10 cellular contexts compared by ENCODE assay signal in the genomic region with DNA sequence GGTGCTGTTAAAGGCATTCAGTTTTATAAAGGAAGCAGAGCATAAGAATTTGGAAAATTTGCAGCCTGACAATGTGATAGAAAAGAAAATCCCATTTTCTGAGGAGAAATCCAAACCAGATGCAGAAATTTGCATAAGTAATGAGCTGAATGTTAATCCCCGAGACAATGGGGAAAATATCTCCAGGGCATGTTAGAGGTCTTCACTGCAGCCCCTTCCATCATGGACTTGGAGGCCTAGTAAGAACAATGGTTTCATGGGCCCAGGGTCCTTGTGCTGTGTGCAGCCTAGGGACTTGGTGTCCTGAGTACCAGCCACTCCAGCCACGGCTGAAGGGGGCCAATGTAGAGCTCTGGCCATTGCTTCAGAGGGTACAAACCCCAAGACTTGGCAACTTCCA.
"Had no signal": no experiment of that assay in that cellular context is flagged by ENCODE, and none has a peak within 500 bp of the region (broad histone marks: within the 10 kb centered on the region; RNA-seq: fewer than 3 reads in every experiment).

No MANE protein-coding gene starts in this region.

- H3K9ac ChIP-seq: KMS-11 had no signal

- H2AFZ ChIP-seq: GM23338 had no signal

- ATAC-seq: GM23338, HCT116, HepG2 had no signal

- DNase-seq: H9, HFFc6, KBM-7 had no signal

- H3K4me2 ChIP-seq: GM23338, KMS-11 had no signal

- FAIRE-seq: H1, H54, HepG2 had no signal

- H3K27ac ChIP-seq: HL-60, KMS-11 had no signal

- H3K4me3 ChIP-seq: GM23338 had no signal
